10 cellular contexts compared by ENCODE assay signal in the genomic region with DNA sequence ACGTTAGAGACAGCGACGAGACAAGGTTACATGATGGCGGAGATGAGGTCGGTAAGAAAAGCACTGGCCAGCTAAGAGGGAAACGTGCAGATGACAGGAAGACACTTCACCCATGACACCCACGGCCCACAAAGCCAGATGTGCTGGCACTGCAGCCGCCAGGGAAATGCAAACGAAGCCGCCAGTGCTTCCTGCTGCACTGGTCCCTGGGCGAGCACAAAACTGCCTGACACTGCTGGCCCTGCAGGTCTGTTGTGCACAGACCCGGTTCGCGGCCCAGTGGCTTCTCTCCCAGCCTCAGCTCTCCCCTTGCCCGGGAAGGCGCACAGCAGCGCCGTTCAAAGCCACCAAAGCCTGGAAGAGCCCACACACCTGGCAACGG. TPM values are rescaled to one million over a fixed set of nuclear protein-coding genes. Genes with fewer than 3 reads are reported as not detected.
DNase-seq lines count a peak whose midpoint lies in the region; ATAC-seq lines count a peak whose summit lies in the region.
"Had no signal": no experiment of that assay in that cellular context is flagged by ENCODE, and none has a peak within 500 bp of the region (broad histone marks: within the 10 kb centered on the region; RNA-seq: fewer than 3 reads in every experiment).

No MANE protein-coding gene starts in this region.

- no peaks in the 10 kb centered on the region for H3K27me3 ChIP-seq in CD4-positive, alpha-beta memory T cell (ENCODE audit: insufficient read depth, low read length)
- H3K27me3 ChIP-seq: SJSA1 had no signal

- ATAC-seq in GM19035 (IDR thresholded peaks at IDR 0.05; ENCODE audit: unreplicated experiment) = peak; percentile 47
- ATAC-seq in HG02970 (IDR thresholded peaks at IDR 0.05; ENCODE audit: low FRiP score, unreplicated experiment) = peak; percentile 45

- peak overlapping the region; percentile 88 to 99 (median 97) for H3K27ac Mint-ChIP-seq in CD4-positive, alpha-beta memory T cell

- POLR2A ChIA-PET in CD4-positive, alpha-beta memory T cell (lab: Charles Lee; ENCODE audit: partially characterized antibody) = interaction anchor here (0.6 to 1.3 kb wide), 4 partner anchors 19 to 42 kb away, joined by 3 read pairs; partner anchors contain the start of gene QSOX2

- peaks cover 46% of the 10 kb centered on the region for H3K4me1 ChIP-seq in CD4-positive, alpha-beta memory T cell (ENCODE audit: insufficient read depth, low read length)

- peaks cover 17 to 50% (median 24%) of the 10 kb centered on the region in 4 donors for H3K4me1 Mint-ChIP-seq in CD4-positive, alpha-beta memory T cell

- intact Hi-C loops in CD4-positive, alpha-beta memory T cell (cut with micrococcal nuclease) = no loop called here

- H3K9me3 ChIP-seq in CD4-positive, alpha-beta memory T cell (ENCODE audit: control insufficient read depth in 1 of 2, low read length in 2 of 2) = no peaks in the 10 kb centered on the region
- H3K9me3 ChIP-seq: SJSA1 had no signal

- peak overlapping the region in 1 of 2 donors; percentile 2 for H3K4me3 ChIP-seq in CD4-positive, alpha-beta memory T cell (ENCODE audit: low read length in 2 of 2)
- H3K4me3 ChIP-seq: SJSA1 had no signal

- H3K9me3 Mint-ChIP-seq in CD4-positive, alpha-beta memory T cell = no peaks in the 10 kb centered on the region

- peak in 2 of 5 donors; percentile 58 to 68 for DNase-seq in CD4-positive, alpha-beta memory T cell
- DNase-seq in T-helper 9 cell = peak; percentile 33
- no peak for DNase-seq in NOMO-1 (lab: John Stamatoyannopoulos, UW; ENCODE audit: unreplicated experiment in 2 of 2)
- no peak for DNase-seq in C1 segment of cervical spinal cord (lab: John Stamatoyannopoulos, UW)
- no peak for DNase-seq in NCI-H146 (lab: John Stamatoyannopoulos, UW)
- DNase-seq in effector CD8-positive, alpha-beta T cell (lab: John Stamatoyannopoulos, UW) = no peak

- H3K36me3 Mint-ChIP-seq in CD4-positive, alpha-beta memory T cell = peaks cover 20 to 43% of the 10 kb centered on the region in 2 donors

- CTCF ChIA-PET in CD4-positive, alpha-beta memory T cell (lab: Charles Lee; ENCODE audit: partially characterized antibody) = interaction anchor here (0.6 to 1.5 kb wide), 4 partner anchors 8 to 20 kb away, joined by 3 to 6 read pairs (median 4); no protein-coding TSS in a partner anchor

- H3K36me3 ChIP-seq in CD4-positive, alpha-beta memory T cell (ENCODE audit: insufficient read depth, low read length) = peaks cover 21% of the 10 kb centered on the region

- H3K27ac ChIP-seq in CD4-positive, alpha-beta memory T cell (ENCODE audit: low read depth, low read length) = peak overlapping the region; percentile 68
- H3K27ac ChIP-seq: SJSA1 had no signal

- H3K4me3 Mint-ChIP-seq in CD4-positive, alpha-beta memory T cell = peak overlapping the region; percentile 37 to 78 (median 72)

- H3K27me3 Mint-ChIP-seq in CD4-positive, alpha-beta memory T cell = no peaks in the 10 kb centered on the region

RNA-seq across cellular contexts. Expression of gene QSOX2, which starts 20.3 kb away (rescaled TPM):
- total RNA-seq in CD4-positive, alpha-beta memory T cell = 10 to 100 TPM; 14.8 to 15.0 TPM
- under 1 TPM; 0.35 to 0.87 TPM for polyA plus RNA-seq in CD4-positive, alpha-beta memory T cell

RNA-seq across cellular contexts. Expression of gene LHX3, which starts 20.4 kb away (rescaled TPM):
- not detected for total RNA-seq in CD4-positive, alpha-beta memory T cell
- not detected for polyA plus RNA-seq in CD4-positive, alpha-beta memory T cell
- total RNA-seq: bronchial epithelial cell, SJSA1 had no signal
